Comparison of ENCODE assay signal across 8 cellular contexts in the genomic region with DNA sequence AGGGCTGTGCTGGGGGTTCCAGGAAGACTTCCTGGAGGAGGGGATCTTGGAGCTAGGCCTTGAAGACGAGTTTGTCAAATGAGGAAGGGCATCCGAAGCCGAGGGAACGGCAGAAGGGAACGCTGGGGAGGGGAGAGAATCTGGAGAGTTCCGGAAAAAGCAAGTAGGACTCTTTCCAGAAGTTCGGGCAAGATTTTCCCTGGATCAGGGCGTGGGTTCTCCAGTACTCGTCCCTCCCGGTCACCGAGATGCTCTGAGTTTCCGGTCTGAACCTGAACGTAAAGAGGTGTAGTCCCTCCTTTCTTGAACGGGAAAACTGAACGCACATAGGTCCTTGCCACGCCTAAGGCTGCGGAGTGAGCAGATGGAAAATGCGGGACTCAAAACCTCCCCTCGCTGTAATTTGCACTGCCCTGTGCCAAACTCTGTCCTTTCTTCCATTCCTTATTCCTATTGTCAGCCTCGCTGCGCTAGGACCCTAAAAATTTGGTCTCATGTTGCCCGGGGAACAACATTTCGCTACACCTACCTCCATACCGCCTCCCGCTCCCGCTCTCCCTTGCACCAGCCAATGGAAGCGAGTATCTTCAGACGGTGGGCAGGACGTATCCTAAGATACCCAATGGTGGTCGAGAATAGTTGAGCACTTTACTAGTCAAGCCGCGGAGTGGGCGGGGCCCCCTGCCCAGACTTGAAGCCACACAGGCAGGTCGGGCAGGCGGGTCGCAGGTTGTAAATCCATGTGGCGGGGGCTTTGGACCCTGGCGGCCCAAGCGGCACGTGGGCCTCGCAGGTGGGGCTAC.
A peak's percentile ranks its signal among the peaks of the same experiment; 100 is the strongest.
DNase-seq lines count a peak whose midpoint lies in the region; ATAC-seq and TF ChIP-seq lines count a peak whose summit lies in the region.

A gene with protein sequence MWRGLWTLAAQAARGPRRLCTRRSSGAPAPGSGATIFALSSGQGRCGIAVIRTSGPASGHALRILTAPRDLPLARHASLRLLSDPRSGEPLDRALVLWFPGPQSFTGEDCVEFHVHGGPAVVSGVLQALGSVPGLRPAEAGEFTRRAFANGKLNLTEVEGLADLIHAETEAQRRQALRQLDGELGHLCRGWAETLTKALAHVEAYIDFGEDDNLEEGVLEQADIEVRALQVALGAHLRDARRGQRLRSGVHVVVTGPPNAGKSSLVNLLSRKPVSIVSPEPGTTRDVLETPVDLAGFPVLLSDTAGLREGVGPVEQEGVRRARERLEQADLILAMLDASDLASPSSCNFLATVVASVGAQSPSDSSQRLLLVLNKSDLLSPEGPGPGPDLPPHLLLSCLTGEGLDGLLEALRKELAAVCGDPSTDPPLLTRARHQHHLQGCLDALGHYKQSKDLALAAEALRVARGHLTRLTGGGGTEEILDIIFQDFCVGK (plus strand): TSS at position 682 of the 803 bp plus-strand sequence. CDS start 59 bp downstream, at position 741.

- no peak for TF ChIP-seq CTCF in AG09319 (IDR thresholded peaks at IDR 0.05; ENCODE audit: low read depth, low read length)

- DNase-seq in AG09319 (ENCODE audit: extremely low read depth, low read depth) (peak; percentile 91), NCI-H446 treated with DMSO at 0.1 percent for 48 hours (lab: John Stamatoyannopoulos, UW) (peak; percentile 98), cerebellar cortex (ENCODE audit: low spot score) (peak; percentile 100), islet precursor cell (peak; percentile 99)
- DNase-seq in stimulated activated CD4-positive, alpha-beta T cell treated with anti-CD3 and anti-CD28 coated beads, Interleukin-12 subunit alpha, Interleukin-12 subunit beta, amount 100 ng/mL, for 48 hours (ENCODE audit: low read depth in 2 of 3, low spot score in 1 of 3), result peak; percentile 94 to 96 (median 94)

- peak; percentile 78 for ATAC-seq in GM19035 (IDR thresholded peaks at IDR 0.05; ENCODE audit: unreplicated experiment)
- ATAC-seq in HG03354 (IDR thresholded peaks at IDR 0.05; ENCODE audit: poor library complexity, severe bottlenecking, unreplicated experiment), result peak; percentile 70
- peak; percentile 90 for ATAC-seq in activated CD4-positive, CD25-positive, alpha-beta regulatory T cell treated with anti-CD3 and anti-CD28 coated beads, Interleukin-2, amount 50 U/mL, for 24 hours

Comparison
In these comparisons a context has a peak if more than half of its experiments do, and no peak if none do; other contexts are left out.
1. Peak in every context shown above with its lines: DNase-seq and ATAC-seq.